In the genomic region with DNA sequence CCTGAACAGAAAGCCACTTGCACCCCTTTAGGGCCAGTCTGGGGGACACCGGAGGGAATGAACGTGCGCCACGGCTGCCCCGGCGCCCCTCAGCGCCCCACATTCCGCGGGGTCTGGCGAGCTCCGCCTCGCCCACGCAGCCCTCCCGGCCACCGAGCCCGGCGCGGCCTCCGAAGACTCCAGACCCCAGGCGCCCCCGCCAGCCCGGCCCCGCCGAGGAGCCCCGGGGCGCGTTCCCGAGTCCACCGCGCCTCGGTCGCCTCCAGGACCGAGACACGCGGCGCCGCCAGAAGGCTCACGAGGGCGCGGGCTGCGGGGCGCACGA, we compare ENCODE assay signal across 1 cellular context.
TF ChIP-seq lines count a peak whose summit lies in the region.

No MANE protein-coding gene starts in this region.

TF ChIP-seq in IMR-90, 13 proteins besides CTCF, POLR2A, EP300 and RAD21:
- TF ChIP-seq RCOR1 (IDR thresholded peaks at IDR 0.05; ENCODE audit: insufficient replicate concordance, low read length) (no peak), CHD1 (IDR thresholded peaks at IDR 0.05; ENCODE audit: low read depth, low read length) (no peak), MAZ (IDR thresholded peaks at IDR 0.05; ENCODE audit: borderline replicate concordance, low read depth, low read length) (no peak), BHLHE40 (IDR thresholded peaks at IDR 0.05; ENCODE audit: low read depth, low read length) (no peak), MAFK (IDR thresholded peaks at IDR 0.05; ENCODE audit: low read depth, low read length) (no peak)
